In the genomic region with DNA sequence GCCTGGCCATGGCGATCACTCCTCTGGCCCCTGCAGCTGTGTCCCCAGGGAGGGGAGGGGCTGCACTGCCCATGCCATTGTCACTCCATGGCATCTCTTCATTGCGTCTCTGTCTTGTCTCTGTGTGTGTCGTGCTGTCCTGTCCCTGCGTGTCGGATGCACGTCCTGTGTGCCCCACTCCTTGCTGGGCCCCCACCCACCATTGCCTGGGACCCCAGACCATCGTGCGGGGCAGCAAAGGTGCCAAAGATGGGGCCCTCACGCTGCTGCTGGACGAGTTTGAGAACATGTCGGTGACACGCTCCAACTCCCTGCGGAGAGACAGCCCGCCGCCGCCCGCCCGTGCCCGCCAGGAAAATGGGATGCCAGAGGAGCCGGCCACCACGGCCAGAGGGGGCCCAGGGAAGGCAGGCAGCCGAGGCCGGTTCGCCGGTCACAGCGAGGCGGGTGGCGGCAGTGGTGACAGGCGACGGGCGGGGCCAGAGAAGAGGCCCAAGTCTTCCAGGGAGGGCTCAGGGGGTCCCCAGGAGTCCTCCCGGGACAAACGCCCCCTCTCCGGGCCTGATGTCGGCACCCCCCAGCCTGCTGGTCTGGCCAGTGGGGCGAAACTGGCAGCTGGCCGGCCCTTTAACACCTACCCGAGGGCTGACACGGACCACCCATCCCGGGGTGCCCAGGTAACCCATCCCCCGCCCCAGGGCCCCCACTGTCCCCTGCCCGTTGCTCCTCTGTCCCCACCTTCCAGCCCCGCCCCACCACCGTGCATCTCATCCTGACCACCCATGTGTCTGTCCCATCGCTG, we compare ENCODE assay signal across 33 cellular contexts. TPM values are rescaled to one million over a fixed set of nuclear protein-coding genes. Genes with fewer than 3 reads are reported as not detected.
"Had no signal": no experiment of that assay in that cellular context is flagged by ENCODE, and none has a peak within 500 bp of the region (broad histone marks: within the 10 kb centered on the region; RNA-seq: fewer than 3 reads in every experiment).

No MANE protein-coding gene starts in this region.

- H3K4me1 ChIP-seq: SJCRH30 had no signal

- H3K27me3 ChIP-seq: ascending aorta, body of pancreas, SJCRH30 had no signal

- H3K36me3 ChIP-seq: SJCRH30 had no signal

- H3K9me3 ChIP-seq: ascending aorta, body of pancreas, SJCRH30, SK-N-SH had no signal

- H3K4me3 ChIP-seq: ascending aorta, body of pancreas, SJCRH30 had no signal

- H3K9ac ChIP-seq: SK-N-SH had no signal

- H3K4me2 ChIP-seq: SK-N-SH had no signal

- H3K27ac ChIP-seq: ascending aorta, body of pancreas, SJCRH30 had no signal

- FAIRE-seq: bronchial epithelial cell had no signal

- ATAC-seq: activated CD8-positive, alpha-beta T cell treated with anti-CD3 and anti-CD28 coated beads, Interleukin-2, amount 10 ng/mL, durations not matched to agents 7 days and 5 days; activated naive CD4-positive, alpha-beta T cell treated with anti-CD3 and anti-CD28 coated beads, Interleukin-2, amount 50 U/mL, for 72 hours; activated naive CD8-positive, alpha-beta T cell treated with anti-CD3 and anti-CD28 coated beads, Interleukin-2, amount 50 U/mL, for 24 hours; activated T-cell treated with anti-CD3 and anti-CD28 coated beads, Interleukin-2, amount 50 U/mL, for 4 hours; body of pancreas had no signal

- DNase-seq: activated CD4-positive, alpha-beta T cell treated with anti-CD3 and anti-CD28 coated beads for 48 hours; activated CD4-positive, alpha-beta T cell treated with anti-CD3 and anti-CD28 coated beads, Interleukin-2, amount 50 U/mL, for 4 hours; activated CD4-positive, CD25-positive, alpha-beta regulatory T cell treated with anti-CD3 and anti-CD28 coated beads, Interleukin-2, amount 50 U/mL, for 72 hours; activated CD8-positive, alpha-beta T cell treated with anti-CD3 and anti-CD28 coated beads, Interleukin-2, amount 10 ng/mL, durations not matched to agents 7 days and 5 days; activated effector memory CD4-positive, alpha-beta T cell treated with anti-CD3 and anti-CD28 coated beads, Interleukin-2, amount 50 U/mL, for 16 hours; activated naive CD4-positive, alpha-beta T cell treated with Interleukin-2 at 50 U/mL for 16 hours; activated naive CD8-positive, alpha-beta T cell treated with anti-CD3 and anti-CD28 coated beads, Interleukin-2, amount 50 U/mL, for 24 hours; activated T-cell treated with anti-CD3 and anti-CD28 coated beads, Interleukin-2, amount 50 U/mL, for 4 hours; amniotic stem cell; body of pancreas; central memory CD4-positive, alpha-beta T cell; NCI-H1092; NCI-H1417; NCI-H1694; NCI-H2029; NCI-H2107; NCI-H345; NCI-H510A; NCI-H526 treated with DMSO at 0.1 percent for 48 hours; NCI-H82; Right ventricle myocardium superior; RPMI8226; SJCRH30; T-helper 1 cell had no signal

RNA-seq across cellular contexts. Expression of a gene that starts 23.9 kb away (rescaled TPM):
- total RNA-seq: activated CD8-positive, alpha-beta T cell treated with anti-CD3 and anti-CD28 coated beads, Interleukin-2, amount 10 ng/mL, durations not matched to agents 7 days and 5 days; activated naive CD4-positive, alpha-beta T cell treated with anti-CD3 and anti-CD28 coated beads, Interleukin-2, amount 50 U/mL, for 72 hours; activated T-cell treated with anti-CD3 and anti-CD28 coated beads, Interleukin-2, amount 50 U/mL, for 4 hours; ascending aorta; chondrocyte; LHCN-M2; M059J; OCI-LY7; Right ventricle myocardium superior; T-helper 2 cell treated with Interferon-gamma antibody and Interleukin-4, amounts not matched to agents 100 ng/mL and 5 ng/mL, for 36 hours had no signal
- polyA plus RNA-seq: SK-N-SH had no signal

RNA-seq across cellular contexts. Expression of a gene that starts 31.2 kb away (rescaled TPM):
- total RNA-seq: activated CD8-positive, alpha-beta T cell treated with anti-CD3 and anti-CD28 coated beads, Interleukin-2, amount 10 ng/mL, durations not matched to agents 7 days and 5 days; activated naive CD4-positive, alpha-beta T cell treated with anti-CD3 and anti-CD28 coated beads, Interleukin-2, amount 50 U/mL, for 72 hours; ascending aorta; bronchial epithelial cell; chondrocyte; LHCN-M2; M059J; OCI-LY7; Right ventricle myocardium superior; SJCRH30; T-helper 2 cell treated with Interferon-gamma antibody and Interleukin-4, amounts not matched to agents 100 ng/mL and 5 ng/mL, for 36 hours had no signal
- polyA plus RNA-seq: SK-N-SH had no signal
